8 cellular contexts compared by ENCODE assay signal in genomic region chr17:57902800-57903759, GRCh38. TPM values are rescaled to one million over a fixed set of nuclear protein-coding genes. Genes with fewer than 3 reads are reported as not detected.
DNase-seq lines count a peak whose midpoint lies in the region; ATAC-seq and TF ChIP-seq lines count a peak whose summit lies in the region.

No MANE protein-coding gene starts in this region.

- H3K36me3 ChIP-seq in right lobe of liver (no peaks in the 10 kb centered on the region), thoracic aorta (no peaks in the 10 kb centered on the region)

- peak; percentile 19 for TF ChIP-seq POLR2A in GM19193 (IDR thresholded peaks at IDR 0.05; ENCODE audit: extremely low read depth, insufficient read depth, insufficient read length)
- no peak for TF ChIP-seq POLR2A in right lobe of liver (IDR thresholded peaks at IDR 0.05)

- H3K4me1 ChIP-seq in right lobe of liver (peaks cover 0 to 31% (median 3%) of the 10 kb centered on the region in 4 donors), thoracic aorta (ENCODE audit: control insufficient read depth in 1 of 2, low read depth in 2 of 2) (peaks cover 29 to 70% of the 10 kb centered on the region in 2 donors)

- H3K4me3 ChIP-seq in right lobe of liver (no peak overlapping the region), thoracic aorta (no peak overlapping the region)

- H3K27ac ChIP-seq in right lobe of liver (peak overlapping the region; percentile 13 to 65 (median 62)), thoracic aorta (peak overlapping the region; percentile 40 to 83)

- no peak for TF ChIP-seq CTCF in right lobe of liver (IDR thresholded peaks at IDR 0.05)
- TF ChIP-seq CTCF in thoracic aorta (IDR thresholded peaks at IDR 0.05), result no peak

- intact Hi-C loops in right lobe of liver (cut with DNase I), result no loop called here

- H3K27me3 ChIP-seq in right lobe of liver (no peaks in the 10 kb centered on the region), thoracic aorta (replicated peaks; ENCODE audit: insufficient read depth) (no peaks in the 10 kb centered on the region)

- H3K9me3 ChIP-seq in right lobe of liver (no peaks in the 10 kb centered on the region), thoracic aorta (no peaks in the 10 kb centered on the region)

- in situ Hi-C loops in T47D (cut with HindIII; ENCODE audit: low pct_unique_long_range_greater_than_20kb, low sequenced_read_pairs), result no loop called here

- peak; percentile 92 for DNase-seq in AG20443 (ENCODE audit: low spot score)
- peak; percentile 88 for DNase-seq in NCI-H748 treated with DMSO at 0.1 percent for 48 hours (lab: John Stamatoyannopoulos, UW)
- peak; percentile 76 to 95 for DNase-seq in T47D (ENCODE audit: low read depth in 1 of 2, low spot score in 1 of 2)
- peak; percentile 88 for DNase-seq in right lobe of liver
- peak; percentile 90 for DNase-seq in thoracic aorta (ENCODE audit: low spot score)
- no peak for DNase-seq in activated CD4-positive, CD25-positive, alpha-beta regulatory T cell treated with anti-CD3 and anti-CD28 coated beads, Interleukin-2, amount 50 U/mL, for 72 hours

- 83% methylated on average over 1 of the region's 5 CpGs for WGBS in right lobe of liver (ENCODE audit: insufficient coverage, low coverage, low lambda C conversion rate, missing lambda C conversion rate)

- peak; percentile 60 for ATAC-seq in HG03342 (IDR thresholded peaks at IDR 0.05; ENCODE audit: unreplicated experiment)
- peak; percentile 67 to 86 (median 84) for ATAC-seq in right lobe of liver
- peak; percentile 78 for ATAC-seq in thoracic aorta (ENCODE audit: insufficient number of reproducible peaks, low FRiP score, low read depth)

RNA-seq across cellular contexts. Expression of gene CUEDC1, which starts 52.1 kb away (rescaled TPM):
- total RNA-seq in right lobe of liver, result 1 to 10 TPM; 4.0 to 8.5 (median 5.5) TPM
- total RNA-seq in thoracic aorta, result 10 to 100 TPM; 32.7 to 93.1 TPM

RNA-seq across cellular contexts. Expression of gene MRPS23, which starts 53.2 kb away (rescaled TPM):
- total RNA-seq in right lobe of liver (10 to 100 TPM; 13.0 to 23.0 (median 15.2) TPM), thoracic aorta (10 to 100 TPM; 16.2 to 16.6 TPM)
